Comparison of ENCODE assay signal across 8 cellular contexts in genomic region chr10:91409069-91409868, GRCh38. TPM values are rescaled to one million over a fixed set of nuclear protein-coding genes. Genes with fewer than 3 reads are reported as not detected.
DNase-seq lines count a peak whose midpoint lies in the region; ATAC-seq and TF ChIP-seq lines count a peak whose summit lies in the region.

No MANE protein-coding gene starts in this region.

- peak; percentile 25 for ATAC-seq in GM19372 (IDR thresholded peaks at IDR 0.05; ENCODE audit: low read depth, unreplicated experiment)
- peak; percentile 29 for ATAC-seq in HG03457 (IDR thresholded peaks at IDR 0.05; ENCODE audit: unreplicated experiment)
- peak; percentile 52 for ATAC-seq in natural killer cell treated with Interleukin-12 subunit alpha and Interleukin-12 subunit beta and Interleukin-15 and Interleukin-18, amount 100 ng/mL, for 72 hours

- H3K4me3 Mint-ChIP-seq in Caco-2 (ENCODE audit: unreplicated experiment) = peak overlapping the region; percentile 86
- H3K4me3 Mint-ChIP-seq in natural killer cell treated with Interleukin-12 subunit alpha and Interleukin-12 subunit beta and Interleukin-15 and Interleukin-18, amount 100 ng/mL, for 72 hours = peak overlapping the region; percentile 98

- CTCF ChIA-PET in Caco-2 (lab: Charles Lee) = no interaction called here

- peak overlapping the region; percentile 98 for H3K4me3 ChIP-seq in Caco-2 (ENCODE audit: low read depth, low read length)
- peak overlapping the region; percentile 78 to 86 for H3K4me3 ChIP-seq in foreskin fibroblast (ENCODE audit: low read depth in 1 of 2, low read length in 2 of 2)
- H3K4me3 ChIP-seq in tibial artery = peak overlapping the region; percentile 90 to 97

- DNase-seq in Caco-2 (peak; percentile 59 to 62), NCI-H510A (lab: John Stamatoyannopoulos, UW) (peak; percentile 75), foreskin fibroblast (peak; percentile 76 to 90), tibial artery (peak; percentile 85 to 93)
- DNase-seq in activated effector memory CD4-positive, alpha-beta T cell treated with anti-CD3 and anti-CD28 coated beads, Interleukin-2, amount 50 U/mL, for 16 hours = peak; percentile 74
- DNase-seq in natural killer cell treated with Interleukin-12 subunit alpha and Interleukin-12 subunit beta and Interleukin-15 and Interleukin-18, amount 100 ng/mL, for 72 hours (ENCODE audit: low spot score) = no peak

- TF ChIP-seq CTCF in Caco-2 (IDR thresholded peaks at IDR 0.05; ENCODE audit: insufficient read depth in 1 of 2, low read depth in 1 of 2, low read length in 1 of 2, severe bottlenecking in 1 of 2, unreplicated experiment in 1 of 2) = no peak
- TF ChIP-seq CTCF in foreskin fibroblast (IDR thresholded peaks at IDR 0.05; ENCODE audit: low read depth, low read length) = no peak
- TF ChIP-seq CTCF in tibial artery (IDR thresholded peaks at IDR 0.05) = peak; percentile 9 to 21

- intact Hi-C loops in Caco-2 (cut with micrococcal nuclease; ENCODE audit: unreplicated experiment) (loop anchor here (1.0 to 10.0 kb wide), 3 partner anchors 20 to 336 kb away; no protein-coding TSS in a partner anchor), tibial artery (cut with DNase I; ENCODE audit: low total_unique reads) (loop anchor here (5.0 kb wide), 1 partner anchor 223 kb away; the partner anchor contains the start of gene PPP1R3C)

- no peaks in the 10 kb centered on the region for H3K9me3 ChIP-seq in Caco-2
- H3K9me3 ChIP-seq in tibial artery = no peaks in the 10 kb centered on the region

- H3K36me3 Mint-ChIP-seq in Caco-2 (ENCODE audit: insufficient read depth, unreplicated experiment) = no peaks in the 10 kb centered on the region
- H3K36me3 Mint-ChIP-seq in natural killer cell treated with Interleukin-12 subunit alpha and Interleukin-12 subunit beta and Interleukin-15 and Interleukin-18, amount 100 ng/mL, for 72 hours = no peaks in the 10 kb centered on the region

- TSS peak; percentile 73 for BruUV-seq in Caco-2 (replicated peaks; lab: Mats Ljungman, UMichigan)

- H3K36me3 ChIP-seq in Caco-2 (ENCODE audit: control insufficient read depth, insufficient read depth, low read length) (no peaks in the 10 kb centered on the region), tibial artery (no peaks in the 10 kb centered on the region)

- no peaks in the 10 kb centered on the region for H3K27me3 ChIP-seq in Caco-2 (replicated peaks; ENCODE audit: control insufficient read depth, insufficient read depth, low read length)
- H3K27me3 ChIP-seq in tibial artery = no peaks in the 10 kb centered on the region

- peak overlapping the region; percentile 100 for H3K27ac ChIP-seq in tibial artery

- POLR2A ChIA-PET in Caco-2 (lab: Charles Lee) = no interaction called here

- H3K4me1 ChIP-seq in Caco-2 (no peaks in the 10 kb centered on the region), tibial artery (peaks cover 0 to 29% (median 6%) of the 10 kb centered on the region in 4 donors)

- peak overlapping the region; percentile 93 for H3K27ac Mint-ChIP-seq in Caco-2 (ENCODE audit: unreplicated experiment)
- H3K27ac Mint-ChIP-seq in natural killer cell treated with Interleukin-12 subunit alpha and Interleukin-12 subunit beta and Interleukin-15 and Interleukin-18, amount 100 ng/mL, for 72 hours = peak overlapping the region; percentile 74 to 90

- H3K4me1 Mint-ChIP-seq in Caco-2 (ENCODE audit: low read depth, unreplicated experiment) = no peaks in the 10 kb centered on the region
- H3K4me1 Mint-ChIP-seq in natural killer cell treated with Interleukin-12 subunit alpha and Interleukin-12 subunit beta and Interleukin-15 and Interleukin-18, amount 100 ng/mL, for 72 hours (ENCODE audit: low read depth in 2 of 2) = peaks cover 10 to 14% of the 10 kb centered on the region in 2 donors

- peaks cover 14% of the 10 kb centered on the region for H3K27me3 Mint-ChIP-seq in Caco-2 (ENCODE audit: insufficient read depth, unreplicated experiment)
- peaks cover 0 to 7% of the 10 kb centered on the region in 2 donors for H3K27me3 Mint-ChIP-seq in natural killer cell treated with Interleukin-12 subunit alpha and Interleukin-12 subunit beta and Interleukin-15 and Interleukin-18, amount 100 ng/mL, for 72 hours

- no peaks in the 10 kb centered on the region for H3K9me3 Mint-ChIP-seq in Caco-2 (ENCODE audit: unreplicated experiment)
- no peaks in the 10 kb centered on the region for H3K9me3 Mint-ChIP-seq in natural killer cell treated with Interleukin-12 subunit alpha and Interleukin-12 subunit beta and Interleukin-15 and Interleukin-18, amount 100 ng/mL, for 72 hours

RNA-seq across cellular contexts. Expression of gene HECTD2, which starts 0.9 kb away (rescaled TPM):
- total RNA-seq in Caco-2 (2022) = 1.5 and 2.0 TPM in 2 replicates
- total RNA-seq in natural killer cell treated with Interleukin-12 subunit alpha and Interleukin-12 subunit beta and Interleukin-15 and Interleukin-18, amount 100 ng/mL, for 72 hours = 1 to 10 TPM; 1.7 to 3.2 TPM

Comparison
In these comparisons a context has a peak if more than half of its experiments do, and no peak if none do; other contexts are left out.
1. CTCF ChIP-seq: peak in tibial artery (2 of 2); none in Caco-2 (0 of 2) and foreskin fibroblast (single experiment).
2. Peak in every context shown above with its lines, with median percentiles within 50 percentile points of each other: H3K4me3 ChIP-seq and ATAC-seq.